1 cellular context compared by ENCODE assay signal in the genomic region with DNA sequence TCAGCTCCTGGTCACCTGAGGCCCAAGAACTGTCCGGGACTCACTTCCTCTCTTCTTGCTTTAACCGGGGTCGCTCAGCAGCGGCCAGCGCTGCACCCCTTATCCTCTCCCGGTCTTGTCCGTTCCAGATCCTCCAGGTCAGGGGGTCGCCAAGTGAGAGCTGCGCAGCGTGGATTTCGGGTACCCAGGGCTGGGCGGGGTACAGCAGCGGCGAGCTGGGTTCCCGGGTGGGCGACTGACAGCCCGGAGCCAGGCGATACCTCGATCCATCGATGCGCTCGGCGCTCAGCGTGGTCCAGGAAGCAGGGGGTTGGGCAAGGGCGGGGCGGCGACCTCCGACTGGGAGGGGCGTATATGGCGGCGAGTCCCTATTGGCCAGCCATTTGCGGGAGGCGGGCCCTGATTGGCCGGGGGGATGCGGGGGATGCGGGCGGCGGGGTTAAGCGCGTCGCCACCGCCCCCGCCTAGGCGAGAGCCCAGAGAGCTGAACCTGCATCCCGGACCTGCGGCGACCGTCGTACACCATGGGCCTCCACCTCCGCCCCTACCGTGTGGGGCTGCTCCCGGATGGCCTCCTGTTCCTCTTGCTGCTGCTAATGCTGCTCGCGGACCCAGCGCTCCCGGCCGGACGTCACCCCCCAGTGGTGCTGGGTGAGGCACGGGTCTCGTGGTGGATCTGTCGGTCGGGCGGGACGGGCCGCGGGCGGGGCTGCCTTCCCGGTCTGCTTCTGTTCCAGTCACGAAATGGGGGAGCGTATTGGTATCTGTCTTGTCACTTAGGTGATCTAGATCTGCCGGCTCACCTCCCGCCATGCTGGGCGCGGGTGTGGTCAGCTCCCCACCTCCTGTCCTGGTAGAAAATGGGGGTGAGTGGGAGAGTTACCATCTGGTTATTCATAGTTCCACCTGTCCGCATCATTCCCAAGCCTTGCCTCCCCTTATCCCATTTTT.
TF ChIP-seq lines count a peak whose summit lies in the region.

A gene with protein sequence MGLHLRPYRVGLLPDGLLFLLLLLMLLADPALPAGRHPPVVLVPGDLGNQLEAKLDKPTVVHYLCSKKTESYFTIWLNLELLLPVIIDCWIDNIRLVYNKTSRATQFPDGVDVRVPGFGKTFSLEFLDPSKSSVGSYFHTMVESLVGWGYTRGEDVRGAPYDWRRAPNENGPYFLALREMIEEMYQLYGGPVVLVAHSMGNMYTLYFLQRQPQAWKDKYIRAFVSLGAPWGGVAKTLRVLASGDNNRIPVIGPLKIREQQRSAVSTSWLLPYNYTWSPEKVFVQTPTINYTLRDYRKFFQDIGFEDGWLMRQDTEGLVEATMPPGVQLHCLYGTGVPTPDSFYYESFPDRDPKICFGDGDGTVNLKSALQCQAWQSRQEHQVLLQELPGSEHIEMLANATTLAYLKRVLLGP (plus strand): TSS at position 471 of the 951 bp plus-strand sequence. CDS start 54 bp downstream, at position 525.

TF ChIP-seq in HepG2, 621 proteins besides CTCF, POLR2A, EP300 and RAD21 (continued from another document and continues in another):
- TF ChIP-seq, protein P1, sequence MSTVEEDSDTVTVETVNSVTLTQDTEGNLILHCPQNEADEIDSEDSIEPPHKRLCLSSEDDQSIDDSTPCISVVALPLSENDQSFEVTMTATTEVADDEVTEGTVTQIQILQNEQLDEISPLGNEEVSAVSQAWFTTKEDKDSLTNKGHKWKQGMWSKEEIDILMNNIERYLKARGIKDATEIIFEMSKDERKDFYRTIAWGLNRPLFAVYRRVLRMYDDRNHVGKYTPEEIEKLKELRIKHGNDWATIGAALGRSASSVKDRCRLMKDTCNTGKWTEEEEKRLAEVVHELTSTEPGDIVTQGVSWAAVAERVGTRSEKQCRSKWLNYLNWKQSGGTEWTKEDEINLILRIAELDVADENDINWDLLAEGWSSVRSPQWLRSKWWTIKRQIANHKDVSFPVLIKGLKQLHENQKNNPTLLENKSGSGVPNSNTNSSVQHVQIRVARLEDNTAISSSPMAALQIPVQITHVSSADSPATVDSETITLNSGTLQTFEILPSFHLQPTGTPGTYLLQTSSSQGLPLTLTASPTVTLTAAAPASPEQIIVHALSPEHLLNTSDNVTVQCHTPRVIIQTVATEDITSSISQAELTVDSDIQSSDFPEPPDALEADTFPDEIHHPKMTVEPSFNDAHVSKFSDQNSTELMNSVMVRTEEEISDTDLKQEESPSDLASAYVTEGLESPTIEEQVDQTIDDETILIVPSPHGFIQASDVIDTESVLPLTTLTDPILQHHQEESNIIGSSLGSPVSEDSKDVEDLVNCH (CRISPR knock-in tag; IDR thresholded peaks at IDR 0.05) = no peak
- TF ChIP-seq KDM5A (IDR thresholded peaks at IDR 0.05; ENCODE audit: borderline replicate concordance, low read length) (peak; percentile 68), SMC3 (IDR thresholded peaks at IDR 0.05; ENCODE audit: low read length) (no peak), TOE1 (CRISPR knock-in tag; IDR thresholded peaks at IDR 0.05) (0 out of 2 replicates have a peak, but pooled peaks have one; percentile 25), HOXA9 (CRISPR knock-in tag; IDR thresholded peaks at IDR 0.05; ENCODE audit: borderline replicate concordance) (peak; percentile 8; the same call in 1 of the 2 replicates), ZNF839 (CRISPR knock-in tag; IDR thresholded peaks at IDR 0.05; ENCODE audit: borderline replicate concordance) (0 out of 2 replicates have a peak, but pooled peaks have one; percentile 43), ZNF547 (CRISPR knock-in tag; IDR thresholded peaks at IDR 0.05) (peak; percentile 80; the same call in 1 of the 2 replicates), MLLT10 (CRISPR knock-in tag; IDR thresholded peaks at IDR 0.05) (no peak), PITX1 (CRISPR knock-in tag; IDR thresholded peaks at IDR 0.05) (peak; percentile 66), ZNF589 (CRISPR knock-in tag; conservative IDR thresholded peaks at IDR 0.05) (peak; percentile 86; the same call in 1 of the 2 replicates), CEBPB (IDR thresholded peaks at IDR 0.05; ENCODE audit: borderline replicate concordance, low read depth, low read length) (peak; percentile 80; the same call in 1 of the 2 replicates), NFIC (IDR thresholded peaks at IDR 0.05; ENCODE audit: low read length) (no peak), ZNF652 (CRISPR knock-in tag; IDR thresholded peaks at IDR 0.05; ENCODE audit: borderline replicate concordance, low read depth) (0 out of 2 replicates have a peak, but pooled peaks have one; percentile 8), MED13 (CRISPR knock-in tag; IDR thresholded peaks at IDR 0.05) (0 out of 2 replicates have a peak, but pooled peaks have one; percentile 65), KDM5B (CRISPR knock-in tag; IDR thresholded peaks at IDR 0.05; ENCODE audit: borderline replicate concordance) (peak; percentile 87), IKZF4 (CRISPR knock-in tag; IDR thresholded peaks at IDR 0.05; ENCODE audit: borderline replicate concordance, low read depth, not compliant biosample characterization) (no peak), ZNF138 (CRISPR knock-in tag; IDR thresholded peaks at IDR 0.05; ENCODE audit: low read depth) (peak; percentile 81), ZNF766 (CRISPR knock-in tag; IDR thresholded peaks at IDR 0.05; ENCODE audit: borderline replicate concordance) (0 out of 2 replicates have a peak, but pooled peaks have one; percentile 47), ZNF549 (CRISPR knock-in tag; IDR thresholded peaks at IDR 0.05) (no peak)
- TF ChIP-seq, protein P2, sequence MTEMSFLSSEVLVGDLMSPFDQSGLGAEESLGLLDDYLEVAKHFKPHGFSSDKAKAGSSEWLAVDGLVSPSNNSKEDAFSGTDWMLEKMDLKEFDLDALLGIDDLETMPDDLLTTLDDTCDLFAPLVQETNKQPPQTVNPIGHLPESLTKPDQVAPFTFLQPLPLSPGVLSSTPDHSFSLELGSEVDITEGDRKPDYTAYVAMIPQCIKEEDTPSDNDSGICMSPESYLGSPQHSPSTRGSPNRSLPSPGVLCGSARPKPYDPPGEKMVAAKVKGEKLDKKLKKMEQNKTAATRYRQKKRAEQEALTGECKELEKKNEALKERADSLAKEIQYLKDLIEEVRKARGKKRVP (CRISPR knock-in tag; IDR thresholded peaks at IDR 0.05) = peak in 1 of 2 experiments; percentile 32; a peak in 1 of 4 replicates
- TF ChIP-seq, protein P3, sequence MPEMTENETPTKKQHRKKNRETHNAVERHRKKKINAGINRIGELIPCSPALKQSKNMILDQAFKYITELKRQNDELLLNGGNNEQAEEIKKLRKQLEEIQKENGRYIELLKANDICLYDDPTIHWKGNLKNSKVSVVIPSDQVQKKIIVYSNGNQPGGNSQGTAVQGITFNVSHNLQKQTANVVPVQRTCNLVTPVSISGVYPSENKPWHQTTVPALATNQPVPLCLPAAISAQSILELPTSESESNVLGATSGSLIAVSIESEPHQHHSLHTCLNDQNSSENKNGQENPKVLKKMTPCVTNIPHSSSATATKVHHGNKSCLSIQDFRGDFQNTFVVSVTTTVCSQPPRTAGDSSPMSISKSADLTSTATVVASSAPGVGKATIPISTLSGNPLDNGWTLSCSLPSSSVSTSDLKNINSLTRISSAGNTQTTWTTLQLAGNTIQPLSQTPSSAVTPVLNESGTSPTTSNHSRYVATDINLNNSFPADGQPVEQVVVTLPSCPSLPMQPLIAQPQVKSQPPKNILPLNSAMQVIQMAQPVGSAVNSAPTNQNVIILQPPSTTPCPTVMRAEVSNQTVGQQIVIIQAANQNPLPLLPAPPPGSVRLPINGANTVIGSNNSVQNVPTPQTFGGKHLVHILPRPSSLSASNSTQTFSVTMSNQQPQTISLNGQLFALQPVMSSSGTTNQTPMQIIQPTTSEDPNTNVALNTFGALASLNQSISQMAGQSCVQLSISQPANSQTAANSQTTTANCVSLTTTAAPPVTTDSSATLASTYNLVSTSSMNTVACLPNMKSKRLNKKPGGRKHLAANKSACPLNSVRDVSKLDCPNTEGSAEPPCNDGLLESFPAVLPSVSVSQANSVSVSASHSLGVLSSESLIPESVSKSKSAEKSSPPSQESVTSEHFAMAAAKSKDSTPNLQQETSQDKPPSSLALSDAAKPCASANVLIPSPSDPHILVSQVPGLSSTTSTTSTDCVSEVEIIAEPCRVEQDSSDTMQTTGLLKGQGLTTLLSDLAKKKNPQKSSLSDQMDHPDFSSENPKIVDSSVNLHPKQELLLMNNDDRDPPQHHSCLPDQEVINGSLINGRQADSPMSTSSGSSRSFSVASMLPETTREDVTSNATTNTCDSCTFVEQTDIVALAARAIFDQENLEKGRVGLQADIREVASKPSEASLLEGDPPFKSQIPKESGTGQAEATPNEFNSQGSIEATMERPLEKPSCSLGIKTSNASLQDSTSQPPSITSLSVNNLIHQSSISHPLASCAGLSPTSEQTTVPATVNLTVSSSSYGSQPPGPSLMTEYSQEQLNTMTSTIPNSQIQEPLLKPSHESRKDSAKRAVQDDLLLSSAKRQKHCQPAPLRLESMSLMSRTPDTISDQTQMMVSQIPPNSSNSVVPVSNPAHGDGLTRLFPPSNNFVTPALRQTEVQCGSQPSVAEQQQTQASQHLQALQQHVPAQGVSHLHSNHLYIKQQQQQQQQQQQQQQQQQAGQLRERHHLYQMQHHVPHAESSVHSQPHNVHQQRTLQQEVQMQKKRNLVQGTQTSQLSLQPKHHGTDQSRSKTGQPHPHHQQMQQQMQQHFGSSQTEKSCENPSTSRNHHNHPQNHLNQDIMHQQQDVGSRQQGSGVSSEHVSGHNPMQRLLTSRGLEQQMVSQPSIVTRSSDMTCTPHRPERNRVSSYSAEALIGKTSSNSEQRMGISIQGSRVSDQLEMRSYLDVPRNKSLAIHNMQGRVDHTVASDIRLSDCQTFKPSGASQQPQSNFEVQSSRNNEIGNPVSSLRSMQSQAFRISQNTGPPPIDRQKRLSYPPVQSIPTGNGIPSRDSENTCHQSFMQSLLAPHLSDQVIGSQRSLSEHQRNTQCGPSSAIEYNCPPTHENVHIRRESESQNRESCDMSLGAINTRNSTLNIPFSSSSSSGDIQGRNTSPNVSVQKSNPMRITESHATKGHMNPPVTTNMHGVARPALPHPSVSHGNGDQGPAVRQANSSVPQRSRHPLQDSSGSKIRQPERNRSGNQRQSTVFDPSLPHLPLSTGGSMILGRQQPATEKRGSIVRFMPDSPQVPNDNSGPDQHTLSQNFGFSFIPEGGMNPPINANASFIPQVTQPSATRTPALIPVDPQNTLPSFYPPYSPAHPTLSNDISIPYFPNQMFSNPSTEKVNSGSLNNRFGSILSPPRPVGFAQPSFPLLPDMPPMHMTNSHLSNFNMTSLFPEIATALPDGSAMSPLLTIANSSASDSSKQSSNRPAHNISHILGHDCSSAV (CRISPR knock-in tag; IDR thresholded peaks at IDR 0.05; ENCODE audit: borderline replicate concordance) = no peak
- TF ChIP-seq, protein P4, sequence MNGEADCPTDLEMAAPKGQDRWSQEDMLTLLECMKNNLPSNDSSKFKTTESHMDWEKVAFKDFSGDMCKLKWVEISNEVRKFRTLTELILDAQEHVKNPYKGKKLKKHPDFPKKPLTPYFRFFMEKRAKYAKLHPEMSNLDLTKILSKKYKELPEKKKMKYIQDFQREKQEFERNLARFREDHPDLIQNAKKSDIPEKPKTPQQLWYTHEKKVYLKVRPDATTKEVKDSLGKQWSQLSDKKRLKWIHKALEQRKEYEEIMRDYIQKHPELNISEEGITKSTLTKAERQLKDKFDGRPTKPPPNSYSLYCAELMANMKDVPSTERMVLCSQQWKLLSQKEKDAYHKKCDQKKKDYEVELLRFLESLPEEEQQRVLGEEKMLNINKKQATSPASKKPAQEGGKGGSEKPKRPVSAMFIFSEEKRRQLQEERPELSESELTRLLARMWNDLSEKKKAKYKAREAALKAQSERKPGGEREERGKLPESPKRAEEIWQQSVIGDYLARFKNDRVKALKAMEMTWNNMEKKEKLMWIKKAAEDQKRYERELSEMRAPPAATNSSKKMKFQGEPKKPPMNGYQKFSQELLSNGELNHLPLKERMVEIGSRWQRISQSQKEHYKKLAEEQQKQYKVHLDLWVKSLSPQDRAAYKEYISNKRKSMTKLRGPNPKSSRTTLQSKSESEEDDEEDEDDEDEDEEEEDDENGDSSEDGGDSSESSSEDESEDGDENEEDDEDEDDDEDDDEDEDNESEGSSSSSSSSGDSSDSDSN (CRISPR knock-in tag; IDR thresholded peaks at IDR 0.05) = peak; percentile 70
- TF ChIP-seq, protein P5, sequence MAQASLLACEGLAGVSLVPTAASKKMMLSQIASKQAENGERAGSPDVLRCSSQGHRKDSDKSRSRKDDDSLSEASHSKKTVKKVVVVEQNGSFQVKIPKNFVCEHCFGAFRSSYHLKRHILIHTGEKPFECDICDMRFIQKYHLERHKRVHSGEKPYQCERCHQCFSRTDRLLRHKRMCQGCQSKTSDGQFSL (CRISPR knock-in tag; IDR thresholded peaks at IDR 0.05) = peak; percentile 82
- TF ChIP-seq, protein P6, sequence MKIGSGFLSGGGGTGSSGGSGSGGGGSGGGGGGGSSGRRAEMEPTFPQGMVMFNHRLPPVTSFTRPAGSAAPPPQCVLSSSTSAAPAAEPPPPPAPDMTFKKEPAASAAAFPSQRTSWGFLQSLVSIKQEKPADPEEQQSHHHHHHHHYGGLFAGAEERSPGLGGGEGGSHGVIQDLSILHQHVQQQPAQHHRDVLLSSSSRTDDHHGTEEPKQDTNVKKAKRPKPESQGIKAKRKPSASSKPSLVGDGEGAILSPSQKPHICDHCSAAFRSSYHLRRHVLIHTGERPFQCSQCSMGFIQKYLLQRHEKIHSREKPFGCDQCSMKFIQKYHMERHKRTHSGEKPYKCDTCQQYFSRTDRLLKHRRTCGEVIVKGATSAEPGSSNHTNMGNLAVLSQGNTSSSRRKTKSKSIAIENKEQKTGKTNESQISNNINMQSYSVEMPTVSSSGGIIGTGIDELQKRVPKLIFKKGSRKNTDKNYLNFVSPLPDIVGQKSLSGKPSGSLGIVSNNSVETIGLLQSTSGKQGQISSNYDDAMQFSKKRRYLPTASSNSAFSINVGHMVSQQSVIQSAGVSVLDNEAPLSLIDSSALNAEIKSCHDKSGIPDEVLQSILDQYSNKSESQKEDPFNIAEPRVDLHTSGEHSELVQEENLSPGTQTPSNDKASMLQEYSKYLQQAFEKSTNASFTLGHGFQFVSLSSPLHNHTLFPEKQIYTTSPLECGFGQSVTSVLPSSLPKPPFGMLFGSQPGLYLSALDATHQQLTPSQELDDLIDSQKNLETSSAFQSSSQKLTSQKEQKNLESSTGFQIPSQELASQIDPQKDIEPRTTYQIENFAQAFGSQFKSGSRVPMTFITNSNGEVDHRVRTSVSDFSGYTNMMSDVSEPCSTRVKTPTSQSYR (CRISPR knock-in tag; IDR thresholded peaks at IDR 0.05; ENCODE audit: borderline replicate concordance) = peak; percentile 84
